Comparison of ENCODE assay signal across 26 cellular contexts in genomic region chr10:51606829-51607228, GRCh38.
"Had no signal": no experiment of that assay in that cellular context is flagged by ENCODE, and none has a peak within 500 bp of the region (broad histone marks: within the 10 kb centered on the region; RNA-seq: fewer than 3 reads in every experiment).

No MANE protein-coding gene starts in this region.

- H3K4me3 Mint-ChIP-seq: activated CD4-positive, alpha-beta memory T cell treated with anti-CD3 and anti-CD28 coated beads, Interleukin-2, amount 10 ng/mL, durations not matched to agents 7 days and 5 days; activated CD8-positive, alpha-beta memory T cell treated with anti-CD3 and anti-CD28 coated beads, Interleukin-2, amount 10 ng/mL, durations not matched to agents 7 days and 5 days; activated naive CD4-positive, alpha-beta T cell treated with anti-CD3 and anti-CD28 coated beads, Interleukin-2, amount 10 ng/mL, durations not matched to agents 7 days and 5 days; activated naive CD8-positive, alpha-beta T cell; activated naive CD8-positive, alpha-beta T cell treated with anti-CD3 and anti-CD28 coated beads, Interleukin-2, amount 50 U/mL, for 24 hours had no signal

- H3K27ac Mint-ChIP-seq: activated CD4-positive, alpha-beta memory T cell treated with anti-CD3 and anti-CD28 coated beads, Interleukin-2, amount 10 ng/mL, durations not matched to agents 7 days and 5 days; activated CD8-positive, alpha-beta memory T cell treated with anti-CD3 and anti-CD28 coated beads, Interleukin-2, amount 10 ng/mL, durations not matched to agents 7 days and 5 days; activated naive CD4-positive, alpha-beta T cell treated with anti-CD3 and anti-CD28 coated beads, Interleukin-2, amount 10 ng/mL, durations not matched to agents 7 days and 5 days; activated naive CD8-positive, alpha-beta T cell; activated naive CD8-positive, alpha-beta T cell treated with anti-CD3 and anti-CD28 coated beads, Interleukin-2, amount 50 U/mL, for 24 hours had no signal

- H3K4me1 Mint-ChIP-seq: activated CD4-positive, alpha-beta memory T cell treated with anti-CD3 and anti-CD28 coated beads, Interleukin-2, amount 10 ng/mL, durations not matched to agents 7 days and 5 days; activated CD8-positive, alpha-beta memory T cell treated with anti-CD3 and anti-CD28 coated beads, Interleukin-2, amount 10 ng/mL, durations not matched to agents 7 days and 5 days; activated naive CD4-positive, alpha-beta T cell treated with anti-CD3 and anti-CD28 coated beads, Interleukin-2, amount 10 ng/mL, durations not matched to agents 7 days and 5 days; activated naive CD8-positive, alpha-beta T cell treated with anti-CD3 and anti-CD28 coated beads, Interleukin-2, amount 50 U/mL, for 24 hours had no signal

- H3K36me3 Mint-ChIP-seq: activated CD8-positive, alpha-beta memory T cell treated with anti-CD3 and anti-CD28 coated beads, Interleukin-2, amount 10 ng/mL, durations not matched to agents 7 days and 5 days; activated naive CD4-positive, alpha-beta T cell treated with anti-CD3 and anti-CD28 coated beads, Interleukin-2, amount 10 ng/mL, durations not matched to agents 7 days and 5 days; activated naive CD8-positive, alpha-beta T cell had no signal

- DNase-seq: activated CD4-positive, alpha-beta memory T cell treated with anti-CD3 and anti-CD28 coated beads, Interleukin-2, amount 10 ng/mL, durations not matched to agents 7 days and 5 days; activated CD4-positive, alpha-beta T cell treated with anti-CD3 and anti-CD28 coated beads for 1 hour; activated CD4-positive, alpha-beta T cell treated with anti-CD3 and anti-CD28 coated beads for 48 hours; activated CD4-positive, CD25-positive, alpha-beta regulatory T cell; activated CD8-positive, alpha-beta memory T cell treated with anti-CD3 and anti-CD28 coated beads for 24 hours; activated CD8-positive, alpha-beta memory T cell treated with anti-CD3 and anti-CD28 coated beads, Interleukin-2, amount 10 ng/mL, durations not matched to agents 7 days and 5 days; activated CD8-positive, alpha-beta memory T cell treated with anti-CD3 and anti-CD28 coated beads, Interleukin-2, amount 50 U/mL, for 48 hours; activated effector memory CD4-positive, alpha-beta T cell treated with Interleukin-2 at 50 U/mL for 16 hours; activated naive CD4-positive, alpha-beta T cell treated with anti-CD3 and anti-CD28 coated beads, Interleukin-2, amount 10 ng/mL, durations not matched to agents 7 days and 5 days; activated naive CD8-positive, alpha-beta T cell treated with anti-CD3 and anti-CD28 coated beads, Interleukin-2, amount 50 U/mL, for 24 hours; activated T-cell treated with anti-CD3 and anti-CD28 coated beads, Interleukin-2, amount 50 U/mL, for 48 hours; anterior cingulate cortex; brain microvascular endothelial cell; central memory CD4-positive, alpha-beta T cell; NCI-H1092 treated with DMSO at 0.1 percent for 48 hours; NCI-H1417 treated with DMSO at 0.1 percent for 48 hours; NCI-H1930; NCI-H2081 treated with DMSO at 0.1 percent for 48 hours; NCI-H226; NCI-H524 treated with DMSO at 0.1 percent for 48 hours; SHP77; SJCRH30; T1000; WERI-Rb-1 had no signal

- ATAC-seq: activated CD8-positive, alpha-beta memory T cell treated with anti-CD3 and anti-CD28 coated beads, Interleukin-2, amount 10 ng/mL, durations not matched to agents 7 days and 5 days; activated naive CD8-positive, alpha-beta T cell treated with anti-CD3 and anti-CD28 coated beads, Interleukin-2, amount 50 U/mL, for 24 hours; Panc1 had no signal

- H3K27me3 Mint-ChIP-seq: activated CD4-positive, alpha-beta memory T cell treated with anti-CD3 and anti-CD28 coated beads, Interleukin-2, amount 10 ng/mL, durations not matched to agents 7 days and 5 days; activated CD8-positive, alpha-beta memory T cell treated with anti-CD3 and anti-CD28 coated beads, Interleukin-2, amount 10 ng/mL, durations not matched to agents 7 days and 5 days; activated naive CD4-positive, alpha-beta T cell treated with anti-CD3 and anti-CD28 coated beads, Interleukin-2, amount 10 ng/mL, durations not matched to agents 7 days and 5 days; activated naive CD8-positive, alpha-beta T cell treated with anti-CD3 and anti-CD28 coated beads, Interleukin-2, amount 50 U/mL, for 24 hours had no signal

- H3K9me3 Mint-ChIP-seq: activated CD4-positive, alpha-beta memory T cell treated with anti-CD3 and anti-CD28 coated beads, Interleukin-2, amount 10 ng/mL, durations not matched to agents 7 days and 5 days; activated naive CD4-positive, alpha-beta T cell treated with anti-CD3 and anti-CD28 coated beads, Interleukin-2, amount 10 ng/mL, durations not matched to agents 7 days and 5 days; activated naive CD8-positive, alpha-beta T cell treated with anti-CD3 and anti-CD28 coated beads, Interleukin-2, amount 50 U/mL, for 24 hours had no signal
